Comparison of ENCODE assay signal across 12 cellular contexts in the genomic region with DNA sequence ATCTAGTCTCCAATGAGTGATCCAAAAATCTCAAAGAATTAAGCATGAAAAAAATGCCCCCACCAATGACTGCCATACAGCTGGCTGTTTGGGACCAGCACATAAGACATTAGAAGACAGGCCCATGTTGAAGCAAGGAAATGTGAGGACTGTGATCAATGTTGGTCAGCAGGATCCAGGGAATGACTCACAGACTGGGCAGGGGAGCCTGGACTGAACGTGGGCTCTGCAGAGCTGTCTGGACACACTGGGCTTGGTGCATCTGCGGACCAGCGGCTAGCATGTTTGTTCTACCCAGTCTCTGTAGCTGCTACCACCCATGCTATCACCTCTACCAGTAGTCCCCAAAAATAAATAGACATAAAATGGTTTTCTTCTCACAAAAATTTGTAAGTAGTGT.
A peak's percentile ranks its signal among the peaks of the same experiment; 100 is the strongest.
DNase-seq lines count a peak whose midpoint lies in the region; ATAC-seq and TF ChIP-seq lines count a peak whose summit lies in the region.
"Had no signal": no experiment of that assay in that cellular context is flagged by ENCODE, and none has a peak within 500 bp of the region (broad histone marks: within the 10 kb centered on the region; RNA-seq: fewer than 3 reads in every experiment).

No MANE protein-coding gene starts in this region.

- ATAC-seq in HG03135 (IDR thresholded peaks at IDR 0.05; ENCODE audit: unreplicated experiment): no peak
- ATAC-seq in activated T-cell treated with anti-CD3 and anti-CD28 coated beads, Interleukin-2, amount 50 U/mL, for 4 hours: no peak

- no peak overlapping the region for H3K27ac ChIP-seq in fibroblast of lung (ENCODE audit: insufficient read depth, low read length)

- H2AFZ ChIP-seq in fibroblast of lung (ENCODE audit: low read length): no peak overlapping the region

- no peak overlapping the region for H3K9ac ChIP-seq in fibroblast of lung (ENCODE audit: insufficient read depth, low read length)

- H3K36me3 Mint-ChIP-seq in nephron progenitor cell (ENCODE audit: low read depth) (no peaks in the 10 kb centered on the region), glutamatergic neuron (ENCODE audit: unreplicated experiment) (no peaks in the 10 kb centered on the region)
- no peaks in the 10 kb centered on the region for H3K36me3 Mint-ChIP-seq in activated T-cell treated with anti-CD3 and anti-CD28 coated beads, Interleukin-2, amount 50 U/mL, for 4 hours (ENCODE audit: insufficient read depth)

- no peak overlapping the region for H3K4me2 ChIP-seq in fibroblast of lung (ENCODE audit: extremely low read depth, insufficient read depth, low read length)

- H3K27ac Mint-ChIP-seq in nephron progenitor cell (peak overlapping the region; percentile 37), glutamatergic neuron (ENCODE audit: unreplicated experiment) (no peak overlapping the region)

- peaks cover 6% of the 10 kb centered on the region for H3K4me1 ChIP-seq in fibroblast of lung (ENCODE audit: control insufficient read depth, extremely low read depth, insufficient read depth, low read length)

- H3K79me2 ChIP-seq in fibroblast of lung (ENCODE audit: control insufficient read depth, insufficient read depth, low read length): no peaks in the 10 kb centered on the region

- H3K9me3 Mint-ChIP-seq in nephron progenitor cell (no peaks in the 10 kb centered on the region), glutamatergic neuron (ENCODE audit: unreplicated experiment) (no peaks in the 10 kb centered on the region)
- H3K9me3 Mint-ChIP-seq in activated T-cell treated with anti-CD3 and anti-CD28 coated beads, Interleukin-2, amount 50 U/mL, for 4 hours: no peaks in the 10 kb centered on the region

- H3K4me3 Mint-ChIP-seq in nephron progenitor cell (no peak overlapping the region), glutamatergic neuron (ENCODE audit: unreplicated experiment) (no peak overlapping the region)
- no peak overlapping the region for H3K4me3 Mint-ChIP-seq in activated T-cell treated with anti-CD3 and anti-CD28 coated beads, Interleukin-2, amount 50 U/mL, for 4 hours

- H3K9me3 ChIP-seq in fibroblast of lung (ENCODE audit: control insufficient read depth, insufficient read depth, low read depth, low read length): no peaks in the 10 kb centered on the region

- H3K4me1 Mint-ChIP-seq in nephron progenitor cell (peaks cover 59% of the 10 kb centered on the region), glutamatergic neuron (ENCODE audit: low read depth, unreplicated experiment) (peaks cover 2% of the 10 kb centered on the region)
- no peaks in the 10 kb centered on the region for H3K4me1 Mint-ChIP-seq in activated T-cell treated with anti-CD3 and anti-CD28 coated beads, Interleukin-2, amount 50 U/mL, for 4 hours (ENCODE audit: low read depth)

- no peak for TF ChIP-seq CTCF in AG10803 (conservative IDR thresholded peaks at IDR 0.05; ENCODE audit: low read length)
- no peak for TF ChIP-seq CTCF in fibroblast of lung (conservative IDR thresholded peaks at IDR 0.05 in 1 of 2, IDR thresholded peaks at IDR 0.05 in 1 of 2; ENCODE audit: low read depth in 1 of 2, low read length in 2 of 2)
- no peak for TF ChIP-seq CTCF in nephron progenitor cell (IDR thresholded peaks at IDR 0.05)
- TF ChIP-seq CTCF in glutamatergic neuron (IDR thresholded peaks at IDR 0.05; ENCODE audit: partially characterized antibody, unreplicated experiment): no peak

- H3K27me3 ChIP-seq in fibroblast of lung (ENCODE audit: control insufficient read depth, insufficient read depth, low read length): no peaks in the 10 kb centered on the region

- H3K27me3 Mint-ChIP-seq in nephron progenitor cell (ENCODE audit: low read depth, poor library complexity) (peaks cover 8% of the 10 kb centered on the region), glutamatergic neuron (ENCODE audit: unreplicated experiment) (no peaks in the 10 kb centered on the region)
- peaks cover 8% of the 10 kb centered on the region for H3K27me3 Mint-ChIP-seq in activated T-cell treated with anti-CD3 and anti-CD28 coated beads, Interleukin-2, amount 50 U/mL, for 4 hours (ENCODE audit: low read depth)

- DNase-seq in AG10803 (ENCODE audit: low read depth): peak; percentile 53
- DNase-seq in RPMI7951 (ENCODE audit: low read depth): peak; percentile 84
- peak; percentile 66 to 93 for DNase-seq in fibroblast of lung (ENCODE audit: low read depth in 2 of 2)
- no peak for DNase-seq in nephron progenitor cell
- no peak for DNase-seq in glutamatergic neuron
- no peak for DNase-seq in activated T-cell treated with anti-CD3 and anti-CD28 coated beads, Interleukin-2, amount 50 U/mL, for 4 hours
- no peak for DNase-seq in NCI-H345 (lab: John Stamatoyannopoulos, UW)
- DNase-seq: activated naive CD4-positive, alpha-beta T cell treated with Interleukin-2 at 50 U/mL for 16 hours; GF-D8; KG1; NCI-H2171 treated with DMSO at 0.1 percent for 48 hours had no signal

- H3K36me3 ChIP-seq in fibroblast of lung (ENCODE audit: control insufficient read depth, insufficient read depth, low read length): no peaks in the 10 kb centered on the region

- H4K20me1 ChIP-seq in fibroblast of lung (ENCODE audit: control insufficient read depth, extremely low read depth, insufficient read depth, low read length): no peaks in the 10 kb centered on the region

- H3K4me3 ChIP-seq in AG10803 (ENCODE audit: low read length) (no peak overlapping the region), fibroblast of lung (replicated peaks in 1 of 4; ENCODE audit: control extremely low read depth in 1 of 4, insufficient read depth in 1 of 4, low read depth in 3 of 4, low read length in 4 of 4) (no peak overlapping the region)

Comparison
In these comparisons a context has a peak if more than half of its experiments do, and no peak if none do; other contexts are left out.
1. DNase-seq: peak in AG10803 (single experiment), RPMI7951 (single experiment) and fibroblast of lung (2 of 2); none in nephron progenitor cell (single experiment), glutamatergic neuron (single experiment), activated T-cell treated with anti-CD3 and anti-CD28 coated beads, Interleukin-2, amount 50 U/mL, for 4 hours (single experiment) and NCI-H345 (single experiment).